Comparison of ENCODE assay signal across 21 cellular contexts in genomic region chr1:115069626-115070308, GRCh38. TPM values are rescaled to one million over a fixed set of nuclear protein-coding genes. Genes with fewer than 3 reads are reported as not detected.
DNase-seq lines count a peak whose midpoint lies in the region; ATAC-seq and TF ChIP-seq lines count a peak whose summit lies in the region.
"Had no signal": no experiment of that assay in that cellular context is flagged by ENCODE, and none has a peak within 500 bp of the region (broad histone marks: within the 10 kb centered on the region; RNA-seq: fewer than 3 reads in every experiment).

No MANE protein-coding gene starts in this region.

- no peaks in the 10 kb centered on the region for H3K9me2 ChIP-seq in neural cell (ENCODE audit: insufficient read depth, low read length)

- no peak for TF ChIP-seq CTCF in Caco-2 (IDR thresholded peaks at IDR 0.05; ENCODE audit: insufficient read depth in 1 of 2, low read depth in 1 of 2, low read length in 1 of 2, severe bottlenecking in 1 of 2, unreplicated experiment in 1 of 2)
- TF ChIP-seq CTCF in epithelial cell of esophagus (IDR thresholded peaks at IDR 0.05; ENCODE audit: insufficient read depth, low read depth, low read length, missing control alignments), result no peak
- TF ChIP-seq CTCF in neural cell (IDR thresholded peaks at IDR 0.05; ENCODE audit: poor library complexity, severe bottlenecking), result no peak

- no TSS peak for BruUV-seq in Caco-2 (replicated peaks; lab: Mats Ljungman, UMichigan)

- H3K27me3 ChIP-seq in Caco-2 (replicated peaks; ENCODE audit: control insufficient read depth, insufficient read depth, low read length) (no peaks in the 10 kb centered on the region), neural cell (ENCODE audit: insufficient read depth, low read depth, low read length) (no peaks in the 10 kb centered on the region)
- H3K27me3 ChIP-seq: neutrophil had no signal

- no peak overlapping the region for H3K4me2 ChIP-seq in neural cell (ENCODE audit: low read length)

- peaks cover 21% of the 10 kb centered on the region for H3K4me1 Mint-ChIP-seq in Caco-2 (ENCODE audit: low read depth, unreplicated experiment)
- peaks cover 31% of the 10 kb centered on the region for H3K4me1 Mint-ChIP-seq in T-helper 2 cell treated with Interferon-gamma antibody and Interleukin-4, amounts not matched to agents 5 μg/mL and 100 μg/mL, for 36 hours (ENCODE audit: low read depth)
- H3K4me1 Mint-ChIP-seq: activated B cell treated with CpG ODN at 0.5 μM for 24 hours; activated naive CD4-positive, alpha-beta T cell treated with anti-CD3 and anti-CD28 coated beads, Interleukin-2, amount 10 ng/mL, durations not matched to agents 7 days and 5 days had no signal

- no peaks in the 10 kb centered on the region for H3K36me3 ChIP-seq in Caco-2 (ENCODE audit: control insufficient read depth, insufficient read depth, low read length)
- H3K36me3 ChIP-seq in neural cell (ENCODE audit: insufficient read depth, low read length), result no peaks in the 10 kb centered on the region

- H3K4me3 Mint-ChIP-seq in Caco-2 (ENCODE audit: unreplicated experiment), result peak overlapping the region; percentile 71
- H3K4me3 Mint-ChIP-seq in T-helper 2 cell treated with Interferon-gamma antibody and Interleukin-4, amounts not matched to agents 5 μg/mL and 100 μg/mL, for 36 hours, result no peak overlapping the region
- H3K4me3 Mint-ChIP-seq: activated B cell treated with CpG ODN at 0.5 μM for 24 hours; activated CD8-positive, alpha-beta memory T cell treated with anti-CD3 and anti-CD28 coated beads, Interleukin-2, amount 10 ng/mL, durations not matched to agents 7 days and 5 days; activated naive CD4-positive, alpha-beta T cell treated with anti-CD3 and anti-CD28 coated beads, Interleukin-2, amount 10 ng/mL, durations not matched to agents 7 days and 5 days had no signal

- TF ChIP-seq EP300 in neural cell (conservative IDR thresholded peaks at IDR 0.05; ENCODE audit: poor library complexity, severe bottlenecking), result peak; percentile 54

- H2AFZ ChIP-seq in neural cell (ENCODE audit: low read depth, low read length), result no peak overlapping the region

- ATAC-seq in HG03039 (IDR thresholded peaks at IDR 0.05; ENCODE audit: unreplicated experiment), result no peak
- ATAC-seq: activated CD8-positive, alpha-beta memory T cell treated with anti-CD3 and anti-CD28 coated beads, Interleukin-2, amount 10 ng/mL, durations not matched to agents 7 days and 5 days had no signal

- no peaks in the 10 kb centered on the region for H4K20me1 ChIP-seq in neural cell (ENCODE audit: insufficient read depth)

- H3K27ac ChIP-seq in neural cell (ENCODE audit: low read length), result peak overlapping the region; percentile 60
- H3K27ac ChIP-seq: neutrophil had no signal

- no peaks in the 10 kb centered on the region for H3K27me3 Mint-ChIP-seq in Caco-2 (ENCODE audit: insufficient read depth, unreplicated experiment)
- H3K27me3 Mint-ChIP-seq in T-helper 2 cell treated with Interferon-gamma antibody and Interleukin-4, amounts not matched to agents 5 μg/mL and 100 μg/mL, for 36 hours (ENCODE audit: low read depth), result peaks cover 2% of the 10 kb centered on the region

- no peak for TF ChIP-seq POLR2A in erythroblast (IDR thresholded peaks at IDR 0.05; ENCODE audit: low read length)

- H3K27ac Mint-ChIP-seq in Caco-2 (ENCODE audit: unreplicated experiment), result peak overlapping the region; percentile 96
- H3K27ac Mint-ChIP-seq in T-helper 2 cell treated with Interferon-gamma antibody and Interleukin-4, amounts not matched to agents 5 μg/mL and 100 μg/mL, for 36 hours, result no peak overlapping the region
- H3K27ac Mint-ChIP-seq: activated B cell treated with CpG ODN at 0.5 μM for 24 hours; activated CD8-positive, alpha-beta memory T cell treated with anti-CD3 and anti-CD28 coated beads, Interleukin-2, amount 10 ng/mL, durations not matched to agents 7 days and 5 days; activated naive CD4-positive, alpha-beta T cell treated with anti-CD3 and anti-CD28 coated beads, Interleukin-2, amount 10 ng/mL, durations not matched to agents 7 days and 5 days had no signal

- no peaks in the 10 kb centered on the region for H3K79me2 ChIP-seq in neural cell (replicated peaks; ENCODE audit: insufficient read depth, low read length)

- POLR2A ChIA-PET in Caco-2 (lab: Charles Lee), result no interaction called here

- DNase-seq in Caco-2 (peak; percentile 66 to 72), RPMI7951 (ENCODE audit: low read depth) (peak; percentile 63), epithelial cell of esophagus (ENCODE audit: low read depth) (peak; percentile 69), erythroblast (lab: John Stamatoyannopoulos, UW) (no peak)
- DNase-seq in activated CD8-positive, alpha-beta memory T cell treated with anti-CD3 and anti-CD28 coated beads, Interleukin-2, amount 50 U/mL, for 4 hours, result no peak
- DNase-seq in T-helper 2 cell treated with Interferon-gamma antibody and Interleukin-4, amounts not matched to agents 5 μg/mL and 100 μg/mL, for 36 hours (ENCODE audit: low spot score), result no peak
- DNase-seq: activated B cell treated with CpG ODN at 0.5 μM for 24 hours; activated CD8-positive, alpha-beta memory T cell treated with anti-CD3 and anti-CD28 coated beads, Interleukin-2, amount 10 ng/mL, durations not matched to agents 7 days and 5 days; activated naive CD4-positive, alpha-beta T cell treated with anti-CD3 and anti-CD28 coated beads, Interleukin-2, amount 10 ng/mL, durations not matched to agents 7 days and 5 days; cerebellar nuclear complex; left ventricle myocardium superior; NCI-H1436; stimulated activated naive CD4-positive, alpha-beta T cell had no signal

- no peak for TF ChIP-seq RAD21 in neural cell (conservative IDR thresholded peaks at IDR 0.05)

- intact Hi-C loops in Caco-2 (cut with micrococcal nuclease; ENCODE audit: unreplicated experiment), result loop anchor here (1.0 kb wide), 3 partner anchors 17 to 32 kb away; partner anchors contain the start of gene TSPAN2

- no peaks in the 10 kb centered on the region for H3K9me3 Mint-ChIP-seq in Caco-2 (ENCODE audit: unreplicated experiment)
- no peaks in the 10 kb centered on the region for H3K9me3 Mint-ChIP-seq in T-helper 2 cell treated with Interferon-gamma antibody and Interleukin-4, amounts not matched to agents 5 μg/mL and 100 μg/mL, for 36 hours
- H3K9me3 Mint-ChIP-seq: activated B cell treated with CpG ODN at 0.5 μM for 24 hours; activated naive CD4-positive, alpha-beta T cell treated with anti-CD3 and anti-CD28 coated beads, Interleukin-2, amount 10 ng/mL, durations not matched to agents 7 days and 5 days had no signal

- CTCF ChIA-PET in Caco-2 (lab: Charles Lee), result no interaction called here

- no peaks in the 10 kb centered on the region for H3K36me3 Mint-ChIP-seq in Caco-2 (ENCODE audit: insufficient read depth, unreplicated experiment)
- peaks cover 4% of the 10 kb centered on the region for H3K36me3 Mint-ChIP-seq in T-helper 2 cell treated with Interferon-gamma antibody and Interleukin-4, amounts not matched to agents 5 μg/mL and 100 μg/mL, for 36 hours (ENCODE audit: low read depth)
- H3K36me3 Mint-ChIP-seq: activated CD8-positive, alpha-beta memory T cell treated with anti-CD3 and anti-CD28 coated beads, Interleukin-2, amount 10 ng/mL, durations not matched to agents 7 days and 5 days; activated naive CD4-positive, alpha-beta T cell treated with anti-CD3 and anti-CD28 coated beads, Interleukin-2, amount 10 ng/mL, durations not matched to agents 7 days and 5 days had no signal

- H3K4me3 ChIP-seq in Caco-2 (ENCODE audit: low read depth, low read length) (no peak overlapping the region), epithelial cell of esophagus (ENCODE audit: low read length) (no peak overlapping the region), neural cell (ENCODE audit: low read length) (peak overlapping the region; percentile 18)
- H3K4me3 ChIP-seq: skin epidermis had no signal

- peaks cover 19% of the 10 kb centered on the region for H3K4me1 ChIP-seq in Caco-2

- H3K9me3 ChIP-seq in Caco-2 (no peaks in the 10 kb centered on the region), neural cell (ENCODE audit: low read length) (no peaks in the 10 kb centered on the region)
- H3K9me3 ChIP-seq: neutrophil had no signal

- H3K9ac ChIP-seq in neural cell (ENCODE audit: low read length), result peak overlapping the region; percentile 14

- H3F3A ChIP-seq in neural cell (ENCODE audit: insufficient read depth, low read length, poor library complexity, severe bottlenecking), result no peaks in the 10 kb centered on the region

TF ChIP-seq in neural cell, 6 proteins besides CTCF, POLR2A, EP300 and RAD21 (continues in another document):
- TF ChIP-seq POLR2AphosphoS5 (IDR thresholded peaks at IDR 0.05) (no peak), TAF1 (IDR thresholded peaks at IDR 0.05; ENCODE audit: low read depth) (no peak), EZH2 (IDR thresholded peaks at IDR 0.05; ENCODE audit: borderline replicate concordance, insufficient read depth, low read length, poor library complexity, severe bottlenecking) (no peak), SMC3 (conservative IDR thresholded peaks at IDR 0.05; ENCODE audit: poor library complexity) (no peak), MXI1 (conservative IDR thresholded peaks at IDR 0.05; ENCODE audit: poor library complexity, severe bottlenecking) (no peak)

RNA-seq across cellular contexts. Expression of gene TSPAN2, which starts 19.5 kb away (rescaled TPM):
- total RNA-seq in Caco-2 (2022), result 6.8 and 6.9 TPM in 2 replicates
- 0.49 and 1.4 TPM in 2 replicates for total RNA-seq in RPMI7951 (2014; rRNA removed; shearing (Covaris generic))
- polyA plus RNA-seq in neural cell, result 28.9 and 34.4 TPM in 2 replicates
- polyA minus RNA-seq in neural cell, result 32.6 and 40.3 TPM in 2 replicates

RNA-seq across cellular contexts. Expression of gene TSHB, which starts 40.1 kb away (rescaled TPM):
- total RNA-seq in Caco-2 (2022), result not detected in 2 replicates
- total RNA-seq in RPMI7951 (2014; rRNA removed; shearing (Covaris generic)), result not detected in 2 replicates
- polyA plus RNA-seq in neural cell, result not detected in 2 replicates
- not detected in 2 replicates for polyA minus RNA-seq in neural cell
- total RNA-seq: activated B cell treated with CpG ODN at 0.5 μM for 24 hours; activated CD8-positive, alpha-beta memory T cell treated with anti-CD3 and anti-CD28 coated beads, Interleukin-2, amount 10 ng/mL, durations not matched to agents 7 days and 5 days; epithelial cell of proximal tubule; H4; left ventricle myocardium superior; OCI-LY7 had no signal
- polyA plus RNA-seq: AG04450 had no signal

Comparison
In these comparisons a context has a peak if more than half of its experiments do, and no peak if none do; other contexts are left out.
1. DNase-seq: peak in Caco-2 (2 of 2), RPMI7951 (single experiment) and epithelial cell of esophagus (single experiment); none in activated CD8-positive, alpha-beta memory T cell treated with anti-CD3 and anti-CD28 coated beads, Interleukin-2, amount 50 U/mL, for 4 hours (single experiment), T-helper 2 cell treated with Interferon-gamma antibody and Interleukin-4, amounts not matched to agents 5 μg/mL and 100 μg/mL, for 36 hours (single experiment) and erythroblast (0 of 2).